9 cellular contexts compared by ENCODE assay signal in the genomic region with DNA sequence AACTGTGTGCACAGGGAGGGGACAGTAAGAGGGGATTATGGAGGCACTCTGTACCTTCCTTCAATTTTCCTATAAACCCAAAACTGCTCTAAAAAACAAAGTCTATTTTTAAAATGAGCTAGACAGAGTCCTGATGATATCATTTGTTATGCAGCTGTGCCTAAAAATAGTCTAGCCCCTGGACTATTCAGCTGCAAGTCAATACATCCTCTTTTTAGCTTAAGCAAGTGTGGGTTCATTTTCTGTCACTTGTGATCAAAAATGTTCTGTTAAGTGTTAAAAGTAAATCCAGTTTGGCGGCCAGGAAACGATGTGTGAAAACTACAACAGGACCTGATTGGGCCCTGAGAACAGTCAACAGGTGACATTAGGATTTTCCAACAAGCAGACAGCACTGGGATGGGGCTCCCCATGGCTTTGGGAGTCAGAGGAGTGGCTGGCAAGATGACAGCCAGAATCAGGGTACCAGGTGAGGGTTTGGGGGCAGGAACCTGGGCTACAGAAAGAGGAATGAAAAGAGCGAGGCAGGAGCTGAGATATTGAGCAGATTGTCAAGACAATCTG. TPM values are rescaled to one million over a fixed set of nuclear protein-coding genes. Genes with fewer than 3 reads are reported as not detected.
DNase-seq lines count a peak whose midpoint lies in the region; ATAC-seq and TF ChIP-seq lines count a peak whose summit lies in the region.
"Had no signal": no experiment of that assay in that cellular context is flagged by ENCODE, and none has a peak within 500 bp of the region (broad histone marks: within the 10 kb centered on the region; RNA-seq: fewer than 3 reads in every experiment).

No MANE protein-coding gene starts in this region.

- 46 to 60% methylated on average over 1 to 3 of the region's 3 CpGs for WGBS in gastroesophageal sphincter (ENCODE audit: low coverage in 1 of 2), 2 donors
- WGBS in testis, 2 donors: 76 to 78% methylated on average over 3 of the region's 3 CpGs

- H3K27me3 ChIP-seq in gastroesophageal sphincter: no peaks in the 10 kb centered on the region
- no peaks in the 10 kb centered on the region for H3K27me3 ChIP-seq in uterus
- no peaks in the 10 kb centered on the region for H3K27me3 ChIP-seq in testis

- TF ChIP-seq POLR2A in gastroesophageal sphincter (IDR thresholded peaks at IDR 0.05) (no peak), uterus (IDR thresholded peaks at IDR 0.05) (no peak), testis (IDR thresholded peaks at IDR 0.05) (no peak)

- no peaks in the 10 kb centered on the region for H3K27me3 Mint-ChIP-seq in activated naive CD4-positive, alpha-beta T cell treated with anti-CD3 and anti-CD28 coated beads for 36 hours (ENCODE audit: low read depth)
- peaks cover 0 to 3% of the 10 kb centered on the region in 2 donors for H3K27me3 Mint-ChIP-seq in natural killer cell (ENCODE audit: low read depth in 2 of 2)

- CTCF ChIA-PET in activated naive CD4-positive, alpha-beta T cell treated with anti-CD3 and anti-CD28 coated beads for 36 hours (lab: Charles Lee): no interaction called here

- DNase-seq in activated naive CD4-positive, alpha-beta T cell treated with anti-CD3 and anti-CD28 coated beads for 36 hours: no peak
- no peak for DNase-seq in activated naive CD4-positive, alpha-beta T cell treated with anti-CD3 and anti-CD28 coated beads, Interleukin-2, amount 50 U/mL, for 16 hours
- DNase-seq in MV-4-11 (lab: John Stamatoyannopoulos, UW) (peak; percentile 89), uterus (no peak), NCI-H345 (lab: John Stamatoyannopoulos, UW) (no peak), natural killer cell (no peak), testis (no peak)
- DNase-seq: NCI-H82 had no signal

- H3K9me3 Mint-ChIP-seq in activated naive CD4-positive, alpha-beta T cell treated with anti-CD3 and anti-CD28 coated beads for 36 hours: peaks cover 2% of the 10 kb centered on the region
- H3K9me3 Mint-ChIP-seq in natural killer cell: no peaks in the 10 kb centered on the region

- no peak overlapping the region for H3K4me3 Mint-ChIP-seq in activated naive CD4-positive, alpha-beta T cell treated with anti-CD3 and anti-CD28 coated beads for 36 hours
- H3K4me3 Mint-ChIP-seq in natural killer cell: no peak overlapping the region

- ATAC-seq in gastroesophageal sphincter (no peak), natural killer cell (no peak)

- H3K27ac Mint-ChIP-seq in activated naive CD4-positive, alpha-beta T cell treated with anti-CD3 and anti-CD28 coated beads for 36 hours: peak overlapping the region; percentile 57
- H3K27ac Mint-ChIP-seq in natural killer cell: no peak overlapping the region

- H3K4me3 ChIP-seq in gastroesophageal sphincter (no peak overlapping the region), uterus (no peak overlapping the region), testis (no peak overlapping the region)

- peaks cover 31% of the 10 kb centered on the region for H3K4me1 Mint-ChIP-seq in activated naive CD4-positive, alpha-beta T cell treated with anti-CD3 and anti-CD28 coated beads for 36 hours (ENCODE audit: low read depth)
- peaks cover 0 to 6% of the 10 kb centered on the region in 2 donors for H3K4me1 Mint-ChIP-seq in natural killer cell

- H3K9me3 ChIP-seq in gastroesophageal sphincter: no peaks in the 10 kb centered on the region
- no peaks in the 10 kb centered on the region for H3K9me3 ChIP-seq in uterus
- H3K9me3 ChIP-seq in testis: no peaks in the 10 kb centered on the region

- no peak for TF ChIP-seq CTCF in gastroesophageal sphincter (IDR thresholded peaks at IDR 0.05)
- no peak for TF ChIP-seq CTCF in uterus (IDR thresholded peaks at IDR 0.05)
- TF ChIP-seq CTCF in natural killer cell (IDR thresholded peaks at IDR 0.05): no peak
- TF ChIP-seq CTCF in testis (IDR thresholded peaks at IDR 0.05): no peak

- H3K36me3 ChIP-seq in gastroesophageal sphincter (no peaks in the 10 kb centered on the region), uterus (no peaks in the 10 kb centered on the region), testis (ENCODE audit: low read depth, missing control alignments) (no peaks in the 10 kb centered on the region)

- intact Hi-C loops in activated naive CD4-positive, alpha-beta T cell treated with anti-CD3 and anti-CD28 coated beads for 36 hours (cut with micrococcal nuclease): loop anchor here (5.0 kb wide), 1 partner anchor 133 kb away; no protein-coding TSS in a partner anchor
- intact Hi-C loops in uterus (cut with DNase I; ENCODE audit: low total_unique reads) (no loop called here), natural killer cell (cut with micrococcal nuclease) (no loop called here), testis (cut with DNase I; ENCODE audit: low total_unique reads) (no loop called here)

- no peaks in the 10 kb centered on the region for H3K36me3 Mint-ChIP-seq in activated naive CD4-positive, alpha-beta T cell treated with anti-CD3 and anti-CD28 coated beads for 36 hours (ENCODE audit: low read depth)
- no peaks in the 10 kb centered on the region for H3K36me3 Mint-ChIP-seq in natural killer cell

- H3K27ac ChIP-seq in gastroesophageal sphincter (peak overlapping the region in 3 of 4 donors; percentile 1 to 29 (median 21)), uterus (peak overlapping the region; percentile 64 to 81), testis (no peak overlapping the region)

- H3K4me1 ChIP-seq in gastroesophageal sphincter: peaks cover 0 to 40% (median 18%) of the 10 kb centered on the region in 3 donors
- H3K4me1 ChIP-seq in uterus: peaks cover 5 to 14% of the 10 kb centered on the region in 2 donors
- H3K4me1 ChIP-seq in testis: peaks cover 6% of the 10 kb centered on the region

- no peak for TF ChIP-seq EP300 in gastroesophageal sphincter (IDR thresholded peaks at IDR 0.05)

RNA-seq across cellular contexts. Expression of a gene that starts 33.9 kb away (rescaled TPM):
- 100 to 1,000 TPM; 105 to 129 TPM for total RNA-seq in activated naive CD4-positive, alpha-beta T cell treated with anti-CD3 and anti-CD28 coated beads for 36 hours
- total RNA-seq in gastroesophageal sphincter (10 to 100 TPM in 3 of 4 donors, 1 to 10 TPM in 1; 7.3 to 15.6 (median 13.3) TPM), uterus (10 to 100 TPM; 24.1 to 69.7 (median 43.2) TPM), natural killer cell (100 to 1,000 TPM; 165 to 226 (median 224) TPM), testis (10 to 100 TPM; 71.7 to 82.8 TPM)
- 89.5 TPM for polyA plus RNA-seq in testis (ENCODE audit: insufficient read depth, low read depth, low replicate concordance)

Comparison
In these comparisons a context has a peak if more than half of its experiments do, and no peak if none do; other contexts are left out.
1. H3K27ac ChIP-seq: peak in gastroesophageal sphincter (3 of 4) and uterus (2 of 2); none in testis (0 of 2).